Comparison of ENCODE assay signal across 22 cellular contexts in the genomic region with DNA sequence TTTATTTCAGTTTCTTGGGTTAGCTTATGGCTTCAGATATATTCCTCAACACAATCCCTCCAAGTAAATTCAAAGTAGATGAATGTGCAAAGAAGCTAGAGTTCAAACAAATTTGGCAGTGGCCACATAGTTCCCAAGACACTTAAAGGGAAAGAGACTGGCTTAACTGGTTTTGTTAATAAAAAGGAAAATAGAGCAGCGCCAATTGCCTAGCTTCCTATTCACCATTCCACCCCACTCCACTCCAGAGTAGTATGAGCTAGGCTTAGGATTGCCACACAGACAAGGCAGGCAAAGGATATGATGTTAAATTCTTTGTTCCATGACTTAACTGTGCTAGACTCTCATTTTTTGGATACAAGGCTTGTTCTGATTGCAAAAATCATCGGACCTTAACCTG. TPM values are rescaled to one million over a fixed set of nuclear protein-coding genes. Genes with fewer than 3 reads are reported as not detected.
DNase-seq lines count a peak whose midpoint lies in the region; TF ChIP-seq lines count a peak whose summit lies in the region.
"Had no signal": no experiment of that assay in that cellular context is flagged by ENCODE, and none has a peak within 500 bp of the region (broad histone marks: within the 10 kb centered on the region; RNA-seq: fewer than 3 reads in every experiment).

No MANE protein-coding gene starts in this region.

- TF ChIP-seq CTCF in LNCaP clone FGC (IDR thresholded peaks at IDR 0.05; ENCODE audit: control insufficient read depth, extremely low read depth, insufficient read depth) (no peak), nephron progenitor cell (IDR thresholded peaks at IDR 0.05) (no peak)

- no peak overlapping the region for H3K23ac ChIP-seq in trophoblast cell (ENCODE audit: low read length)

- no peaks in the 10 kb centered on the region for H3K27me3 Mint-ChIP-seq in activated naive CD4-positive, alpha-beta T cell treated with anti-CD3 and anti-CD28 coated beads, Interleukin-2, amount 10 ng/mL, durations not matched to agents 7 days and 5 days
- no peaks in the 10 kb centered on the region for H3K27me3 Mint-ChIP-seq in activated T-helper 1 cell treated with anti-CD3 and anti-CD28 coated beads, Interleukin-12 subunit alpha, Interleukin-12 subunit beta, Interleukin-2, Interleukin-4 antibody, amounts not matched to agents 30 ng/mL and 10 ng/mL and 1 ng/mL, durations not matched to agents 14 hours and 24 hours and 36 hours (ENCODE audit: insufficient read depth)
- H3K27me3 Mint-ChIP-seq in nephron progenitor cell (ENCODE audit: low read depth, poor library complexity), result peaks cover 9% of the 10 kb centered on the region
- H3K27me3 Mint-ChIP-seq: naive thymus-derived CD4-positive, alpha-beta T cell had no signal

- no peak overlapping the region for H3K9ac ChIP-seq in trophoblast cell (ENCODE audit: low read length)

- H3K27me3 ChIP-seq in trophoblast cell (ENCODE audit: insufficient read depth, low read length), result no peaks in the 10 kb centered on the region
- H3K27me3 ChIP-seq: body of pancreas, pancreas, right lobe of liver, SJSA1 had no signal

- no peak overlapping the region for H3K4me2 ChIP-seq in trophoblast cell (ENCODE audit: low read length)

- H3K4me3 Mint-ChIP-seq in activated naive CD4-positive, alpha-beta T cell treated with anti-CD3 and anti-CD28 coated beads, Interleukin-2, amount 10 ng/mL, durations not matched to agents 7 days and 5 days, result no peak overlapping the region
- H3K4me3 Mint-ChIP-seq in activated T-helper 1 cell treated with anti-CD3 and anti-CD28 coated beads, Interleukin-12 subunit alpha, Interleukin-12 subunit beta, Interleukin-2, Interleukin-4 antibody, amounts not matched to agents 30 ng/mL and 10 ng/mL and 1 ng/mL, durations not matched to agents 14 hours and 24 hours and 36 hours, result peak overlapping the region; percentile 13
- no peak overlapping the region for H3K4me3 Mint-ChIP-seq in nephron progenitor cell
- H3K4me3 Mint-ChIP-seq: naive thymus-derived CD4-positive, alpha-beta T cell had no signal

- peaks cover 21% of the 10 kb centered on the region for H3K4me1 Mint-ChIP-seq in activated naive CD4-positive, alpha-beta T cell treated with anti-CD3 and anti-CD28 coated beads, Interleukin-2, amount 10 ng/mL, durations not matched to agents 7 days and 5 days
- H3K4me1 Mint-ChIP-seq in activated T-helper 1 cell treated with anti-CD3 and anti-CD28 coated beads, Interleukin-12 subunit alpha, Interleukin-12 subunit beta, Interleukin-2, Interleukin-4 antibody, amounts not matched to agents 30 ng/mL and 10 ng/mL and 1 ng/mL, durations not matched to agents 14 hours and 24 hours and 36 hours (ENCODE audit: low read depth), result peaks cover 25% of the 10 kb centered on the region
- H3K4me1 Mint-ChIP-seq in nephron progenitor cell, result peaks cover 14% of the 10 kb centered on the region

- no peak overlapping the region for H2AK5ac ChIP-seq in trophoblast cell (ENCODE audit: low read length)

- no peak overlapping the region for H4K91ac ChIP-seq in trophoblast cell (ENCODE audit: low read depth, low read length)

- H2AFZ ChIP-seq in trophoblast cell (ENCODE audit: insufficient read depth, low read length, poor library complexity), result no peak overlapping the region

- no peak overlapping the region for H4K12ac ChIP-seq in trophoblast cell (ENCODE audit: low read depth, low read length)

- no peak overlapping the region for H3K14ac ChIP-seq in trophoblast cell (ENCODE audit: low read length)

- no peak overlapping the region for H4K8ac ChIP-seq in trophoblast cell (ENCODE audit: low read depth, low read length)

- H2BK5ac ChIP-seq in trophoblast cell (ENCODE audit: low read depth, low read length, poor library complexity), result no peak overlapping the region

- no CpG with 5 or more reads among the region's 2 CpGs for WGBS in trophoblast cell (ENCODE audit: extremely low coverage, insufficient coverage, insufficient read length)

- peaks cover 11% of the 10 kb centered on the region for H3K79me2 ChIP-seq in trophoblast cell (ENCODE audit: control insufficient read depth, insufficient read depth, low read length, poor library complexity)

- no peaks in the 10 kb centered on the region for H3K9me3 ChIP-seq in trophoblast cell (ENCODE audit: insufficient read depth, low read depth, low read length)
- H3K9me3 ChIP-seq: body of pancreas, pancreas, right lobe of liver, SJSA1, thoracic aorta had no signal

- H2BK120ac ChIP-seq in trophoblast cell (ENCODE audit: insufficient read depth, low read length, poor library complexity), result no peak overlapping the region

- intact Hi-C loops in activated T-helper 1 cell treated with anti-CD3 and anti-CD28 coated beads, Interleukin-12 subunit alpha, Interleukin-12 subunit beta, Interleukin-2, Interleukin-4 antibody, amounts not matched to agents 30 ng/mL and 10 ng/mL and 1 ng/mL, durations not matched to agents 14 hours and 24 hours and 36 hours (cut with micrococcal nuclease), result loop anchor here (10.0 kb wide), 2 partner anchors 529 to 1439 kb away; a partner anchor contains a TSS

- H3K9me3 Mint-ChIP-seq in activated naive CD4-positive, alpha-beta T cell treated with anti-CD3 and anti-CD28 coated beads, Interleukin-2, amount 10 ng/mL, durations not matched to agents 7 days and 5 days, result no peaks in the 10 kb centered on the region
- no peaks in the 10 kb centered on the region for H3K9me3 Mint-ChIP-seq in activated T-helper 1 cell treated with anti-CD3 and anti-CD28 coated beads, Interleukin-12 subunit alpha, Interleukin-12 subunit beta, Interleukin-2, Interleukin-4 antibody, amounts not matched to agents 30 ng/mL and 10 ng/mL and 1 ng/mL, durations not matched to agents 14 hours and 24 hours and 36 hours
- peaks cover 5% of the 10 kb centered on the region for H3K9me3 Mint-ChIP-seq in nephron progenitor cell
- H3K9me3 Mint-ChIP-seq: activated T-cell treated with anti-CD3 and anti-CD28 coated beads, Interleukin-2, amount 50 U/mL, for 72 hours had no signal

- H3K27ac Mint-ChIP-seq in activated naive CD4-positive, alpha-beta T cell treated with anti-CD3 and anti-CD28 coated beads, Interleukin-2, amount 10 ng/mL, durations not matched to agents 7 days and 5 days, result peak overlapping the region; percentile 24
- no peak overlapping the region for H3K27ac Mint-ChIP-seq in activated T-helper 1 cell treated with anti-CD3 and anti-CD28 coated beads, Interleukin-12 subunit alpha, Interleukin-12 subunit beta, Interleukin-2, Interleukin-4 antibody, amounts not matched to agents 30 ng/mL and 10 ng/mL and 1 ng/mL, durations not matched to agents 14 hours and 24 hours and 36 hours
- no peak overlapping the region for H3K27ac Mint-ChIP-seq in nephron progenitor cell
- H3K27ac Mint-ChIP-seq: activated T-cell treated with anti-CD3 and anti-CD28 coated beads, Interleukin-2, amount 50 U/mL, for 72 hours; naive thymus-derived CD4-positive, alpha-beta T cell had no signal

- H3K79me1 ChIP-seq in trophoblast cell (ENCODE audit: low read length), result peaks cover 3% of the 10 kb centered on the region

- no peak overlapping the region; the same call in 1 of the 2 replicates for H3K4me3 ChIP-seq in LNCaP clone FGC (ENCODE audit: low read depth, low read length)
- H3K4me3 ChIP-seq in trophoblast cell (ENCODE audit: low read depth, low read length), result no peak overlapping the region
- H3K4me3 ChIP-seq: body of pancreas, pancreas, right lobe of liver, SJSA1, thoracic aorta had no signal

- CTCF ChIA-PET in activated naive CD4-positive, alpha-beta T cell treated with anti-CD3 and anti-CD28 coated beads, Interleukin-2, amount 10 ng/mL, durations not matched to agents 7 days and 5 days (lab: Charles Lee), result no interaction called here

- peak overlapping the region; percentile 1 for H3K4ac ChIP-seq in trophoblast cell (ENCODE audit: low read depth, low read length)

- no peak for DNase-seq in activated naive CD4-positive, alpha-beta T cell treated with anti-CD3 and anti-CD28 coated beads, Interleukin-2, amount 10 ng/mL, durations not matched to agents 7 days and 5 days
- no peak for DNase-seq in activated naive CD4-positive, alpha-beta T cell (lab: John Stamatoyannopoulos, UW)
- DNase-seq in LNCaP clone FGC (ENCODE audit: low read depth) (peak; percentile 66), trophoblast cell (peak; percentile 78 to 92), NCI-H226 (no peak), NCI-H1417 (lab: John Stamatoyannopoulos, UW) (no peak), nephron progenitor cell (no peak)
- no peak for DNase-seq in activated T-helper 1 cell treated with anti-CD3 and anti-CD28 coated beads, Interleukin-12 subunit alpha, Interleukin-12 subunit beta, Interleukin-2, Interleukin-4 antibody, amounts not matched to agents 30 ng/mL and 10 ng/mL and 1 ng/mL, durations not matched to agents 14 hours and 24 hours and 36 hours (ENCODE audit: low spot score)
- DNase-seq: activated CD4-positive, alpha-beta T cell treated with anti-CD3 and anti-CD28 coated beads for 1 hour; activated T-cell treated with anti-CD3 and anti-CD28 coated beads, Interleukin-2, amount 50 U/mL, for 72 hours; body of pancreas; EL; H7; Kasumi-1; naive thymus-derived CD4-positive, alpha-beta T cell; NCI-H1417 treated with DMSO at 0.1 percent for 48 hours; NCI-H82; pancreas; right lobe of liver; stimulated activated CD4-positive, alpha-beta T cell treated with anti-CD3 and anti-CD28 coated beads, Interleukin-15, amount 100 ng/mL, for 24 hours had no signal

- H3K18ac ChIP-seq in trophoblast cell (ENCODE audit: low read length), result no peak overlapping the region

- H3K27ac ChIP-seq in trophoblast cell (ENCODE audit: low read depth, low read length), result no peak overlapping the region
- H3K27ac ChIP-seq: body of pancreas, pancreas, right lobe of liver, SJSA1, thoracic aorta had no signal

- H3K36me3 ChIP-seq in trophoblast cell (ENCODE audit: control insufficient read depth in 1 of 2, insufficient read depth in 2 of 2, low read length in 2 of 2), result peaks cover 7% of the 10 kb centered on the region in 2 experiments
- H3K36me3 ChIP-seq: pancreas, right lobe of liver, thoracic aorta had no signal

- H2BK12ac ChIP-seq in trophoblast cell (ENCODE audit: low read length), result no peak overlapping the region

- peaks cover 10% of the 10 kb centered on the region for H3K36me3 Mint-ChIP-seq in activated naive CD4-positive, alpha-beta T cell treated with anti-CD3 and anti-CD28 coated beads, Interleukin-2, amount 10 ng/mL, durations not matched to agents 7 days and 5 days
- H3K36me3 Mint-ChIP-seq in activated T-helper 1 cell treated with anti-CD3 and anti-CD28 coated beads, Interleukin-12 subunit alpha, Interleukin-12 subunit beta, Interleukin-2, Interleukin-4 antibody, amounts not matched to agents 30 ng/mL and 10 ng/mL and 1 ng/mL, durations not matched to agents 14 hours and 24 hours and 36 hours (ENCODE audit: low read depth), result peaks cover 14% of the 10 kb centered on the region
- H3K36me3 Mint-ChIP-seq in nephron progenitor cell (ENCODE audit: low read depth), result peaks cover 22% of the 10 kb centered on the region

- peaks cover 3 to 4% of the 10 kb centered on the region in 2 experiments for H3K4me1 ChIP-seq in trophoblast cell (ENCODE audit: control insufficient read depth in 1 of 2, insufficient read depth in 2 of 2, low read length in 2 of 2)
- H3K4me1 ChIP-seq: SJSA1 had no signal

RNA-seq across cellular contexts. Expression of a gene that starts 2.0 kb away (rescaled TPM):
- total RNA-seq in activated T-helper 1 cell treated with anti-CD3 and anti-CD28 coated beads, Interleukin-12 subunit alpha, Interleukin-12 subunit beta, Interleukin-2, Interleukin-4 antibody, amounts not matched to agents 30 ng/mL and 10 ng/mL and 1 ng/mL, durations not matched to agents 14 hours and 24 hours and 36 hours, result 24.0 and 24.5 TPM in 2 replicates
- polyA plus RNA-seq in trophoblast cell (2013), result 12.9 and 13.3 TPM in 2 replicates

Comparison
In these comparisons a context has a peak if more than half of its experiments do, and no peak if none do; other contexts are left out.
1. DNase-seq: peak in LNCaP clone FGC (single experiment) and trophoblast cell (2 of 2); none in activated naive CD4-positive, alpha-beta T cell treated with anti-CD3 and anti-CD28 coated beads, Interleukin-2, amount 10 ng/mL, durations not matched to agents 7 days and 5 days (single experiment), activated naive CD4-positive, alpha-beta T cell (0 of 4), activated T-helper 1 cell treated with anti-CD3 and anti-CD28 coated beads, Interleukin-12 subunit alpha, Interleukin-12 subunit beta, Interleukin-2, Interleukin-4 antibody, amounts not matched to agents 30 ng/mL and 10 ng/mL and 1 ng/mL, durations not matched to agents 14 hours and 24 hours and 36 hours (single experiment), NCI-H226 (single experiment), NCI-H1417 (0 of 3) and nephron progenitor cell (single experiment).